Comparison of ENCODE assay signal across 8 cellular contexts in genomic region chr20:62900052-62900691, GRCh38. TPM values are rescaled to one million over a fixed set of nuclear protein-coding genes. Genes with fewer than 3 reads are reported as not detected.
DNase-seq lines count a peak whose midpoint lies in the region; ATAC-seq and TF ChIP-seq lines count a peak whose summit lies in the region.

No MANE protein-coding gene starts in this region.

- no peak overlapping the region for H3K4me3 ChIP-seq in SJCRH30
- H3K4me3 ChIP-seq in testis = no peak overlapping the region

- H3K9me3 ChIP-seq in SJCRH30 (replicated peaks) = no peaks in the 10 kb centered on the region
- no peaks in the 10 kb centered on the region for H3K9me3 ChIP-seq in testis

- no peaks in the 10 kb centered on the region; the same call in 1 of the 2 replicates for H3K4me1 ChIP-seq in SJCRH30
- peaks cover 10% of the 10 kb centered on the region for H3K4me1 ChIP-seq in testis

- ATAC-seq in GM21576 (IDR thresholded peaks at IDR 0.05; ENCODE audit: unreplicated experiment) = peak; percentile 62

- 8 to 16% methylated on average over 9 of the region's 11 CpGs for WGBS in testis, 2 donors

- H3K36me3 ChIP-seq in SJCRH30 (peaks cover 46% of the 10 kb centered on the region), testis (ENCODE audit: low read depth, missing control alignments) (no peaks in the 10 kb centered on the region)

- TF ChIP-seq CTCF in LNCAP (IDR thresholded peaks at IDR 0.05) (peak; percentile 91), testis (IDR thresholded peaks at IDR 0.05) (peak; percentile 75 to 88 (median 83))

- H3K27ac ChIP-seq in SJCRH30 (no peak overlapping the region), testis (no peak overlapping the region)

- intact Hi-C loops in testis (cut with DNase I; ENCODE audit: low total_unique reads) = no loop called here

- DNase-seq in DMS 273 (lab: John Stamatoyannopoulos, UW; ENCODE audit: unreplicated experiment) (peak; percentile 92), SJCRH30 (peak; percentile 80 to 85), foreskin melanocyte (peak; percentile 47), nucleus accumbens (lab: John Stamatoyannopoulos, UW) (peak in 53 of 56 donors; percentile 18 to 87 (median 63)), testis (peak; percentile 82)
- DNase-seq in activated gamma-delta T cell treated with anti-CD3 and anti-CD28 coated beads, Interleukin-2, amount 50 U/mL, for 16 hours (ENCODE audit: low read depth) = peak; percentile 60

- H3K27me3 ChIP-seq in SJCRH30 = no peaks in the 10 kb centered on the region
- no peaks in the 10 kb centered on the region for H3K27me3 ChIP-seq in testis

- TF ChIP-seq POLR2A in testis (IDR thresholded peaks at IDR 0.05) = no peak

RNA-seq across cellular contexts. Expression of gene DIDO1, which starts 26.1 kb away (rescaled TPM):
- 98.5 and 108 TPM in 2 replicates for total RNA-seq in SJCRH30 (2014; rRNA removed; shearing (Covaris generic))
- total RNA-seq in testis = 10 to 100 TPM; 98.6 to 99.7 TPM
- 50.5 TPM for polyA plus RNA-seq in testis (ENCODE audit: insufficient read depth, low read depth, low replicate concordance)

RNA-seq across cellular contexts. Expression of gene GID8, which starts 37.8 kb away (rescaled TPM):
- 109 and 117 TPM in 2 replicates for total RNA-seq in SJCRH30 (2014; rRNA removed; shearing (Covaris generic))
- 10 to 100 TPM; 41.9 to 42.6 TPM for total RNA-seq in testis
- polyA plus RNA-seq in testis (ENCODE audit: insufficient read depth, low read depth, low replicate concordance) = 27.3 TPM

RNA-seq across cellular contexts. Expression of gene TCFL5, which starts 38.5 kb away (rescaled TPM):
- 19.9 and 21.2 TPM in 2 replicates for total RNA-seq in SJCRH30 (2014; rRNA removed; shearing (Covaris generic))
- 10 to 100 TPM; 66.4 to 85.3 TPM for total RNA-seq in testis
- 184 TPM for polyA plus RNA-seq in testis (ENCODE audit: insufficient read depth, low read depth, low replicate concordance)

RNA-seq across cellular contexts. Expression of gene SLC17A9, which starts 52.3 kb away (rescaled TPM):
- total RNA-seq in SJCRH30 (2014; rRNA removed; shearing (Covaris generic)) = 1.1 and 2.1 TPM in 2 replicates
- 1 to 10 TPM; 2.9 to 3.2 TPM for total RNA-seq in testis
- polyA plus RNA-seq in testis (ENCODE audit: insufficient read depth, low read depth, low replicate concordance) = 2.1 TPM
